In genomic region chr21:43803558-43804300, GRCh38 we compare ENCODE assay signal across 1 cellular context.
TF ChIP-seq lines count a peak whose summit lies in the region.

No MANE protein-coding gene starts in this region.

TF ChIP-seq in GM12878, 131 proteins besides CTCF, POLR2A, EP300 and RAD21:
- TF ChIP-seq SUPT20H (IDR thresholded peaks at IDR 0.05; ENCODE audit: borderline replicate concordance, control insufficient read depth, low read depth, low read length) = no peak
- TF ChIP-seq TCF7 (IDR thresholded peaks at IDR 0.05; ENCODE audit: borderline replicate concordance) = no peak
- no peak for TF ChIP-seq SUZ12 (IDR thresholded peaks at IDR 0.05; ENCODE audit: unreplicated experiment)
- no peak for TF ChIP-seq ZNF24 (IDR thresholded peaks at IDR 0.05)
TF ChIP-seq in GM12878: peak in this region for 0.
